Comparison of ENCODE assay signal across 31 cellular contexts in genomic region chr20:32786059-32786760, GRCh38.
"Had no signal": no experiment of that assay in that cellular context is flagged by ENCODE, and none has a peak within 500 bp of the region (broad histone marks: within the 10 kb centered on the region; RNA-seq: fewer than 3 reads in every experiment).

No MANE protein-coding gene starts in this region.

- H3K27ac Mint-ChIP-seq: activated CD4-positive, alpha-beta T cell treated with anti-CD3 and anti-CD28 coated beads for 36 hours; activated CD4-positive, alpha-beta T cell treated with anti-CD3 and anti-CD28 coated beads, Interleukin-2, amount 10 ng/mL, durations not matched to agents 7 days and 5 days; activated CD8-positive, alpha-beta T cell treated with anti-CD3 and anti-CD28 coated beads, Interleukin-2, amount 10 ng/mL, durations not matched to agents 7 days and 5 days; activated naive CD4-positive, alpha-beta T cell treated with anti-CD3 and anti-CD28 coated beads, Interleukin-2, amount 10 ng/mL, durations not matched to agents 7 days and 5 days; activated naive CD8-positive, alpha-beta T cell; activated naive CD8-positive, alpha-beta T cell treated with anti-CD3 and anti-CD28 coated beads, Interleukin-2, amount 50 U/mL, for 24 hours; activated T-cell treated with anti-CD3 and anti-CD28 coated beads, Interleukin-2, amount 50 U/mL, for 24 hours; brain; T-helper 2 cell treated with Interferon-gamma antibody and Interleukin-4, amounts not matched to agents 5 μg/mL and 100 μg/mL, for 36 hours had no signal

- FAIRE-seq: bronchial epithelial cell, TTC549 had no signal

- H3K27me3 ChIP-seq: MG63, SJCRH30 had no signal

- H3K27ac ChIP-seq: SJCRH30, SK-N-MC had no signal

- H3K4me1 Mint-ChIP-seq: activated naive CD4-positive, alpha-beta T cell treated with anti-CD3 and anti-CD28 coated beads, Interleukin-2, amount 10 ng/mL, durations not matched to agents 7 days and 5 days; activated naive CD8-positive, alpha-beta T cell treated with anti-CD3 and anti-CD28 coated beads, Interleukin-2, amount 50 U/mL, for 24 hours had no signal

- H3K9me3 ChIP-seq: MG63, SJCRH30 had no signal

- H3K4me3 ChIP-seq: MG63, SJCRH30, SK-N-MC had no signal

- DNase-seq: activated CD4-positive, alpha-beta T cell treated with anti-CD3 and anti-CD28 coated beads for 36 hours; activated CD4-positive, alpha-beta T cell treated with anti-CD3 and anti-CD28 coated beads, Interleukin-2, amount 10 ng/mL, durations not matched to agents 7 days and 5 days; activated CD4-positive, alpha-beta T cell treated with anti-CD3 and anti-CD28 coated beads, Interleukin-2, amount 50 U/mL, for 48 hours; activated CD8-positive, alpha-beta T cell treated with anti-CD3 and anti-CD28 coated beads, Interleukin-2, amount 10 ng/mL, durations not matched to agents 7 days and 5 days; activated effector memory CD4-positive, alpha-beta T cell treated with Interleukin-2 at 50 U/mL for 16 hours; activated naive CD4-positive, alpha-beta T cell treated with anti-CD3 and anti-CD28 coated beads, Interleukin-2, amount 10 ng/mL, durations not matched to agents 7 days and 5 days; activated naive CD8-positive, alpha-beta T cell treated with anti-CD3 and anti-CD28 coated beads, Interleukin-2, amount 50 U/mL, for 24 hours; activated T-cell treated with anti-CD3 and anti-CD28 coated beads, Interleukin-2, amount 50 U/mL, for 24 hours; anterior cingulate cortex; caudate nucleus; Kasumi-1; KG1; MG63; NCI-H1048; NCI-H1105 treated with DMSO at 0.1 percent for 48 hours; NCI-H1436 treated with DMSO at 0.1 percent for 48 hours; NCI-H1694 treated with DMSO at 0.1 percent for 48 hours; NCI-H2029; NCI-H2171; NCI-H446 treated with DMSO at 0.1 percent for 48 hours; NCI-H524 treated with DMSO at 0.1 percent for 48 hours; SHP77; SJCRH30 had no signal

- H3K9me3 Mint-ChIP-seq: activated CD4-positive, alpha-beta T cell treated with anti-CD3 and anti-CD28 coated beads, Interleukin-2, amount 10 ng/mL, durations not matched to agents 7 days and 5 days; activated naive CD4-positive, alpha-beta T cell treated with anti-CD3 and anti-CD28 coated beads, Interleukin-2, amount 10 ng/mL, durations not matched to agents 7 days and 5 days; activated naive CD8-positive, alpha-beta T cell treated with anti-CD3 and anti-CD28 coated beads, Interleukin-2, amount 50 U/mL, for 24 hours; activated T-cell treated with anti-CD3 and anti-CD28 coated beads, Interleukin-2, amount 50 U/mL, for 24 hours; brain; T-helper 2 cell treated with Interferon-gamma antibody and Interleukin-4, amounts not matched to agents 5 μg/mL and 100 μg/mL, for 36 hours had no signal

- H3K4me3 Mint-ChIP-seq: activated CD4-positive, alpha-beta T cell treated with anti-CD3 and anti-CD28 coated beads for 36 hours; activated CD4-positive, alpha-beta T cell treated with anti-CD3 and anti-CD28 coated beads, Interleukin-2, amount 10 ng/mL, durations not matched to agents 7 days and 5 days; activated CD8-positive, alpha-beta T cell treated with anti-CD3 and anti-CD28 coated beads, Interleukin-2, amount 10 ng/mL, durations not matched to agents 7 days and 5 days; activated naive CD4-positive, alpha-beta T cell treated with anti-CD3 and anti-CD28 coated beads, Interleukin-2, amount 10 ng/mL, durations not matched to agents 7 days and 5 days; activated naive CD8-positive, alpha-beta T cell; activated naive CD8-positive, alpha-beta T cell treated with anti-CD3 and anti-CD28 coated beads, Interleukin-2, amount 50 U/mL, for 24 hours; activated T-cell treated with anti-CD3 and anti-CD28 coated beads, Interleukin-2, amount 50 U/mL, for 24 hours; brain; T-helper 2 cell treated with Interferon-gamma antibody and Interleukin-4, amounts not matched to agents 5 μg/mL and 100 μg/mL, for 36 hours had no signal

- H3K27me3 Mint-ChIP-seq: activated CD4-positive, alpha-beta T cell treated with anti-CD3 and anti-CD28 coated beads for 36 hours; activated CD4-positive, alpha-beta T cell treated with anti-CD3 and anti-CD28 coated beads, Interleukin-2, amount 10 ng/mL, durations not matched to agents 7 days and 5 days; activated naive CD4-positive, alpha-beta T cell treated with anti-CD3 and anti-CD28 coated beads, Interleukin-2, amount 10 ng/mL, durations not matched to agents 7 days and 5 days; activated naive CD8-positive, alpha-beta T cell; activated naive CD8-positive, alpha-beta T cell treated with anti-CD3 and anti-CD28 coated beads, Interleukin-2, amount 50 U/mL, for 24 hours; activated T-cell treated with anti-CD3 and anti-CD28 coated beads, Interleukin-2, amount 50 U/mL, for 24 hours; brain had no signal

- H3K36me3 Mint-ChIP-seq: activated naive CD8-positive, alpha-beta T cell had no signal

- ATAC-seq: activated CD4-positive, alpha-beta T cell treated with anti-CD3 and anti-CD28 coated beads for 36 hours; activated CD4-positive, CD25-positive, alpha-beta regulatory T cell treated with anti-CD3 and anti-CD28 coated beads, Interleukin-2, amount 50 U/mL, for 24 hours; activated CD8-positive, alpha-beta T cell treated with anti-CD3 and anti-CD28 coated beads, Interleukin-2, amount 10 ng/mL, durations not matched to agents 7 days and 5 days; activated naive CD8-positive, alpha-beta T cell treated with anti-CD3 and anti-CD28 coated beads, Interleukin-2, amount 50 U/mL, for 24 hours; Panc1 had no signal
